Comparison of ENCODE assay signal across 25 cellular contexts in the genomic region with DNA sequence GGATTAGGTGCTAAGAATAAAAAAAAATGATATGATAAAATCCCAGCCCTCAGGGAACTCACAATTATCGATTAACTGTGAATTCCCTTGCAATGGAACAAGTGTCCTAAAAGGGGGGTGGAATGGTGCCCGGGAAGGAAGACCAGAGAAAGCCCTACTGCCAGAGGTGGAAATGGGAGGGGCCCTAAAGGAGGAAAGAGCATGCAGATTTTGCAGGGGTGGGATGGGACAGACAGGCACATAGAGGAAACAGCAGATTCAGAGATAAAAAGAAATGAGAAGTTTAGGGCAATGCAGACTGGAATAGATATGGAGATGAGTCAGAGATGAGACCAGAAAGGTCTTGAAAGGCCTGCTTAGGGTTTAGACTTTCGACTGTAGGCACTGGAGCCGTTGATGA. TPM values are rescaled to one million over a fixed set of nuclear protein-coding genes. Genes with fewer than 3 reads are reported as not detected.
"Had no signal": no experiment of that assay in that cellular context is flagged by ENCODE, and none has a peak within 500 bp of the region (broad histone marks: within the 10 kb centered on the region; RNA-seq: fewer than 3 reads in every experiment).

No MANE protein-coding gene starts in this region.

- H3K27ac Mint-ChIP-seq: activated CD8-positive, alpha-beta memory T cell treated with anti-CD3 and anti-CD28 coated beads, Interleukin-2, amount 10 ng/mL, durations not matched to agents 7 days and 5 days; activated naive CD4-positive, alpha-beta T cell treated with anti-CD3 and anti-CD28 coated beads, Interleukin-2, amount 50 U/mL, for 24 hours; activated T-cell treated with anti-CD3 and anti-CD28 coated beads, Interleukin-2, amount 50 U/mL, for 24 hours; activated T-helper 1 cell treated with anti-CD3 and anti-CD28 coated beads, Interleukin-12 subunit alpha, Interleukin-12 subunit beta, Interleukin-2, Interleukin-4 antibody, amounts not matched to agents 30 ng/mL and 10 ng/mL and 1 ng/mL, durations not matched to agents 14 hours and 24 hours and 36 hours had no signal

- H3K36me3 Mint-ChIP-seq: activated CD8-positive, alpha-beta memory T cell treated with anti-CD3 and anti-CD28 coated beads, Interleukin-2, amount 10 ng/mL, durations not matched to agents 7 days and 5 days; activated naive CD4-positive, alpha-beta T cell treated with anti-CD3 and anti-CD28 coated beads, Interleukin-2, amount 50 U/mL, for 24 hours had no signal

- H3K27me3 Mint-ChIP-seq: activated CD8-positive, alpha-beta memory T cell treated with anti-CD3 and anti-CD28 coated beads, Interleukin-2, amount 10 ng/mL, durations not matched to agents 7 days and 5 days had no signal

- FAIRE-seq: bronchial epithelial cell, TTC549 had no signal

- H3K4me3 Mint-ChIP-seq: activated CD8-positive, alpha-beta memory T cell treated with anti-CD3 and anti-CD28 coated beads, Interleukin-2, amount 10 ng/mL, durations not matched to agents 7 days and 5 days; activated naive CD4-positive, alpha-beta T cell treated with anti-CD3 and anti-CD28 coated beads, Interleukin-2, amount 50 U/mL, for 24 hours; activated T-cell treated with anti-CD3 and anti-CD28 coated beads, Interleukin-2, amount 50 U/mL, for 24 hours; activated T-helper 1 cell treated with anti-CD3 and anti-CD28 coated beads, Interleukin-12 subunit alpha, Interleukin-12 subunit beta, Interleukin-2, Interleukin-4 antibody, amounts not matched to agents 30 ng/mL and 10 ng/mL and 1 ng/mL, durations not matched to agents 14 hours and 24 hours and 36 hours had no signal

- ATAC-seq: activated CD8-positive, alpha-beta memory T cell treated with anti-CD3 and anti-CD28 coated beads, Interleukin-2, amount 10 ng/mL, durations not matched to agents 7 days and 5 days; body of pancreas; PC-3 had no signal

- H3K4me1 Mint-ChIP-seq: activated CD8-positive, alpha-beta memory T cell treated with anti-CD3 and anti-CD28 coated beads, Interleukin-2, amount 10 ng/mL, durations not matched to agents 7 days and 5 days; activated naive CD4-positive, alpha-beta T cell treated with anti-CD3 and anti-CD28 coated beads, Interleukin-2, amount 50 U/mL, for 24 hours had no signal

- DNase-seq: activated CD4-positive, alpha-beta T cell treated with anti-CD3 and anti-CD28 coated beads for 48 hours; activated CD4-positive, alpha-beta T cell treated with anti-CD3 and anti-CD28 coated beads, Interleukin-2, amount 50 U/mL, for 48 hours; activated CD4-positive, CD25-positive, alpha-beta regulatory T cell treated with anti-CD3 and anti-CD28 coated beads, Interleukin-2, amount 50 U/mL, for 72 hours; activated CD8-positive, alpha-beta memory T cell treated with anti-CD3 and anti-CD28 coated beads, Interleukin-2, amount 10 ng/mL, durations not matched to agents 7 days and 5 days; activated effector memory CD4-positive, alpha-beta T cell treated with Interleukin-2 at 50 U/mL for 16 hours; activated naive CD4-positive, alpha-beta T cell; activated T-cell treated with anti-CD3 and anti-CD28 coated beads, Interleukin-2, amount 50 U/mL, for 24 hours; amniotic stem cell; body of pancreas; central memory CD4-positive, alpha-beta T cell; KG1; NCI-H1105; NCI-H1436; NCI-H1694 treated with DMSO at 0.1 percent for 48 hours; NCI-H2029 treated with DMSO at 0.1 percent for 48 hours; NCI-H510A treated with DMSO at 0.1 percent for 48 hours; PC-3; SHP77 treated with DMSO at 0.1 percent for 48 hours; T-helper 2 cell; T1000 had no signal

- H3K9me3 Mint-ChIP-seq: activated naive CD4-positive, alpha-beta T cell treated with anti-CD3 and anti-CD28 coated beads, Interleukin-2, amount 50 U/mL, for 24 hours; activated T-cell treated with anti-CD3 and anti-CD28 coated beads, Interleukin-2, amount 50 U/mL, for 24 hours; activated T-helper 1 cell treated with anti-CD3 and anti-CD28 coated beads, Interleukin-12 subunit alpha, Interleukin-12 subunit beta, Interleukin-2, Interleukin-4 antibody, amounts not matched to agents 30 ng/mL and 10 ng/mL and 1 ng/mL, durations not matched to agents 14 hours and 24 hours and 36 hours had no signal

RNA-seq across cellular contexts. Expression of a gene that starts 57.3 kb away (rescaled TPM):
- total RNA-seq: activated CD8-positive, alpha-beta memory T cell treated with anti-CD3 and anti-CD28 coated beads, Interleukin-2, amount 10 ng/mL, durations not matched to agents 7 days and 5 days; activated T-helper 1 cell treated with anti-CD3 and anti-CD28 coated beads, Interleukin-12 subunit alpha, Interleukin-12 subunit beta, Interleukin-2, Interleukin-4 antibody, amounts not matched to agents 30 ng/mL and 10 ng/mL and 1 ng/mL, durations not matched to agents 14 hours and 24 hours and 36 hours; ascending aorta; body of pancreas had no signal
